ENCODE assay signal across 24 cellular contexts in genomic region chr1:198829356-198829755, GRCh38.
DNase-seq lines count a peak whose midpoint lies in the region; ATAC-seq, FAIRE-seq and TF ChIP-seq lines count a peak whose summit lies in the region.
"Had no signal": no experiment of that assay in that cellular context is flagged by ENCODE, and none has a peak within 500 bp of the region (broad histone marks: within the 10 kb centered on the region; RNA-seq: fewer than 3 reads in every experiment).

No MANE protein-coding gene starts in this region.

- FAIRE-seq in keratinocyte (lab: Jason Lieb, UNC) = no peak
- FAIRE-seq: A549, D721Med, GM12891, GM18507, H54 had no signal

- no peak for TF ChIP-seq CTCF in keratinocyte (optimal IDR thresholded peaks at IDR 0.05 in 1 of 3, IDR thresholded peaks at IDR 0.05 in 1 of 3, conservative IDR thresholded peaks at IDR 0.05 in 1 of 3; ENCODE audit: extremely low read depth in 1 of 3, insufficient read depth in 2 of 3, low read length in 3 of 3)

- H3K27ac ChIP-seq in SK-N-MC (peak overlapping the region; percentile 37), keratinocyte (ENCODE audit: control insufficient read depth, insufficient read depth, low read length) (no peak overlapping the region)
- H3K27ac ChIP-seq: A549; BLaER1 treated with 17β-estradiol and CSF1 and Interleukin-3, amounts not matched to agents 10 nM and 100 nM had no signal

- DNase-seq in SK-N-MC (ENCODE audit: low read depth, low spot score) (no peak), dermis blood vessel endothelial cell (peak; percentile 52), keratinocyte (ENCODE audit: low read depth, low spot score) (no peak), NOMO-1 (lab: John Stamatoyannopoulos, UW; ENCODE audit: unreplicated experiment in 2 of 2) (no peak), NCI-H526 treated with DMSO at 0.1 percent for 48 hours (lab: John Stamatoyannopoulos, UW) (no peak)
- DNase-seq: 8988T; ACHN; AML-193; BE2C; CD4-positive, alpha-beta T cell; CD8-positive, alpha-beta memory T cell; DMS 273 treated with DMSO at 0.1 percent for 48 hours; DMS79; GF-D8; GOT3 had no signal

- H3K4me2 ChIP-seq in keratinocyte (ENCODE audit: control insufficient read depth, extremely low read depth, insufficient read depth, low read depth, low read length) = no peak overlapping the region
- H3K4me2 ChIP-seq: A549 had no signal

- H3K27me3 ChIP-seq in keratinocyte (ENCODE audit: control insufficient read depth, extremely low read depth, insufficient read depth, low read length) = no peaks in the 10 kb centered on the region
- H3K27me3 ChIP-seq: BE2C; BLaER1 treated with 17β-estradiol and CSF1 and Interleukin-3, amounts not matched to agents 10 nM and 100 nM had no signal

- no peaks in the 10 kb centered on the region for H3K9me1 ChIP-seq in keratinocyte (ENCODE audit: control insufficient read depth, extremely low read depth, insufficient read depth, low read length)

- H2AFZ ChIP-seq in keratinocyte (ENCODE audit: control insufficient read depth, low read length) = peak overlapping the region; percentile 85

- no peaks in the 10 kb centered on the region for H3K79me2 ChIP-seq in keratinocyte (ENCODE audit: control insufficient read depth, insufficient read depth, low read length)

- no peaks in the 10 kb centered on the region for H3K9me3 ChIP-seq in SK-N-MC (ENCODE audit: low read depth, low read length)
- H3K9me3 ChIP-seq in keratinocyte (ENCODE audit: control insufficient read depth, low read depth, low read length) = no peaks in the 10 kb centered on the region
- H3K9me3 ChIP-seq: A549, BE2C, HAP-1 had no signal

- H3K4me1 ChIP-seq in keratinocyte (ENCODE audit: control insufficient read depth, extremely low read depth, insufficient read depth, low read length) = peaks cover 16% of the 10 kb centered on the region
- H3K4me1 ChIP-seq: A549, BE2C, HAP-1 had no signal

- H3K4me3 ChIP-seq in SK-N-MC (no peak overlapping the region), keratinocyte (ENCODE audit: control insufficient read depth in 2 of 3, extremely low read depth in 1 of 3, insufficient read depth in 2 of 3, low read depth in 1 of 3, low read length in 3 of 3) (no peak overlapping the region)
- H3K4me3 ChIP-seq: A549; BLaER1 treated with 17β-estradiol and CSF1 and Interleukin-3, amounts not matched to agents 10 nM and 100 nM; HAP-1 had no signal

- H3K36me3 ChIP-seq in SK-N-MC (ENCODE audit: insufficient read depth, low read length) = peaks cover 7% of the 10 kb centered on the region; the same call in 1 of the 2 replicates
- H3K36me3 ChIP-seq in keratinocyte (ENCODE audit: control insufficient read depth in 2 of 2, extremely low read depth in 1 of 2, insufficient read depth in 2 of 2, low read length in 2 of 2) = no peaks in the 10 kb centered on the region
- H3K36me3 ChIP-seq: BE2C, HAP-1 had no signal

- no peak for ATAC-seq in GM18909 (IDR thresholded peaks at IDR 0.05; ENCODE audit: poor library complexity, unreplicated experiment)
- no peak for ATAC-seq in HG02938 (IDR thresholded peaks at IDR 0.05; ENCODE audit: unreplicated experiment)

- no peak overlapping the region for H3K9ac ChIP-seq in SK-N-MC (ENCODE audit: insufficient read length)
- H3K9ac ChIP-seq in keratinocyte (ENCODE audit: control insufficient read depth, extremely low read depth, insufficient read depth, low read length) = no peak overlapping the region

- dilution Hi-C loops in keratinocyte (cut with MboI; ENCODE audit: extremely low pct_ligation_motif_present, low sequenced_read_pairs) = no loop called here

- H4K20me1 ChIP-seq in keratinocyte (ENCODE audit: control insufficient read depth, extremely low read depth, insufficient read depth, low read length) = no peaks in the 10 kb centered on the region
- H4K20me1 ChIP-seq: BLaER1 treated with 17β-estradiol and CSF1 and Interleukin-3, amounts not matched to agents 10 nM and 100 nM had no signal
